Comparison of ENCODE assay signal across 10 cellular contexts in genomic region chr20:51402201-51402600, GRCh38.
DNase-seq lines count a peak whose midpoint lies in the region; ATAC-seq, FAIRE-seq and TF ChIP-seq lines count a peak whose summit lies in the region.
"Had no signal": no experiment of that assay in that cellular context is flagged by ENCODE, and none has a peak within 500 bp of the region (broad histone marks: within the 10 kb centered on the region; RNA-seq: fewer than 3 reads in every experiment).

No MANE protein-coding gene starts in this region.

- H2AK5ac ChIP-seq in mesenchymal stem cell (ENCODE audit: low read length, severe bottlenecking) (no peak overlapping the region), H9 (ENCODE audit: insufficient read length, low read length) (no peak overlapping the region)

- H3T11ph ChIP-seq in H9 (ENCODE audit: low read length), result no peak overlapping the region

- H3K18ac ChIP-seq in mesenchymal stem cell (ENCODE audit: low read depth in 1 of 2, low read length in 2 of 2) (no peak overlapping the region), H9 (ENCODE audit: insufficient read length, low read depth, low read length) (no peak overlapping the region)

- peak; percentile 22 for ATAC-seq in CD8-positive, alpha-beta T cell
- no peak for ATAC-seq in GM19467 (IDR thresholded peaks at IDR 0.05; ENCODE audit: unreplicated experiment)
- ATAC-seq in HG02588 (IDR thresholded peaks at IDR 0.05; ENCODE audit: unreplicated experiment), result no peak

- H4K91ac ChIP-seq in mesenchymal stem cell (ENCODE audit: low read length) (no peak overlapping the region), H9 (ENCODE audit: insufficient read length, low read depth, low read length) (no peak overlapping the region)

- H3K4me3 Mint-ChIP-seq in CD8-positive, alpha-beta T cell, result peak overlapping the region; percentile 6
- peak overlapping the region; percentile 38 for H3K4me3 Mint-ChIP-seq in activated T-cell treated with anti-CD3 and anti-CD28 coated beads, Interleukin-2, amount 50 U/mL, for 24 hours
- H3K4me3 Mint-ChIP-seq in H9, result no peak overlapping the region

- H4K20me1 ChIP-seq in H9 (ENCODE audit: control insufficient read depth, insufficient read depth, insufficient read length), result no peaks in the 10 kb centered on the region

- H3K4me2 ChIP-seq in mesenchymal stem cell (ENCODE audit: low read length, poor library complexity, severe bottlenecking) (no peak overlapping the region), H9 (ENCODE audit: insufficient read depth, insufficient read length, low read length) (no peak overlapping the region)

- peak overlapping the region; percentile 3 for H3K27ac ChIP-seq in CD8-positive, alpha-beta T cell (ENCODE audit: low read depth, low read length)
- H3K27ac ChIP-seq in mesenchymal stem cell (ENCODE audit: low read length, poor library complexity, severe bottlenecking) (no peak overlapping the region), H9 (ENCODE audit: insufficient read length, low read depth, low read length) (no peak overlapping the region)
- H3K27ac ChIP-seq: colonic mucosa had no signal

- CTCF ChIA-PET in CD8-positive, alpha-beta T cell (lab: Charles Lee), result interaction anchor here (0.6 to 5.8 kb wide), 5 partner anchors 11 to 193 kb away, joined by 3 to 30 read pairs (median 9); no protein-coding TSS in a partner anchor

- intact Hi-C loops in CD8-positive, alpha-beta T cell (cut with DNase I, micrococcal nuclease), result loop anchor here (1.0 to 5.0 kb wide), 3 partner anchors 9 to 140 kb away; partner anchors contain the start of gene NFATC2 (in 2 of the 2)

- H2BK12ac ChIP-seq in mesenchymal stem cell (ENCODE audit: low read length in 2 of 2), result no peak overlapping the region
- H2BK12ac ChIP-seq in H9 (ENCODE audit: insufficient read length, low read depth, low read length), result no peak overlapping the region

- H3K27me3 ChIP-seq in CD8-positive, alpha-beta T cell (ENCODE audit: insufficient read depth, low read length), result no peaks in the 10 kb centered on the region
- no peaks in the 10 kb centered on the region for H3K27me3 ChIP-seq in mesenchymal stem cell (ENCODE audit: control insufficient read depth in 1 of 2, insufficient read depth in 1 of 2, low read length in 2 of 2)
- H3K27me3 ChIP-seq in H9 (ENCODE audit: insufficient read depth, low read length), result no peaks in the 10 kb centered on the region
- H3K27me3 ChIP-seq: colonic mucosa had no signal

- H3K9me3 Mint-ChIP-seq in CD8-positive, alpha-beta T cell, result no peaks in the 10 kb centered on the region
- H3K9me3 Mint-ChIP-seq in activated T-cell treated with anti-CD3 and anti-CD28 coated beads, Interleukin-2, amount 50 U/mL, for 24 hours, result peaks cover 2% of the 10 kb centered on the region
- no peaks in the 10 kb centered on the region for H3K9me3 Mint-ChIP-seq in H9

- no peak overlapping the region for H3K56ac ChIP-seq in H9 (ENCODE audit: insufficient read length, low read depth, low read length)

- no peak overlapping the region for H3K4me3 ChIP-seq in CD8-positive, alpha-beta T cell (ENCODE audit: low read depth, low read length)
- H3K4me3 ChIP-seq in mesenchymal stem cell (ENCODE audit: insufficient read depth in 1 of 2, low read depth in 1 of 2, low read length in 2 of 2), result no peak overlapping the region
- H3K4me3 ChIP-seq: colonic mucosa had no signal

- H3K27me3 Mint-ChIP-seq in CD8-positive, alpha-beta T cell (ENCODE audit: low read depth), result no peaks in the 10 kb centered on the region
- H3K27me3 Mint-ChIP-seq in activated T-cell treated with anti-CD3 and anti-CD28 coated beads, Interleukin-2, amount 50 U/mL, for 24 hours, result no peaks in the 10 kb centered on the region
- peaks cover 2% of the 10 kb centered on the region for H3K27me3 Mint-ChIP-seq in H9 (ENCODE audit: low read depth)

- H3K23ac ChIP-seq in mesenchymal stem cell (ENCODE audit: low read length in 2 of 2), result no peak overlapping the region
- H3K23ac ChIP-seq in H9 (ENCODE audit: insufficient read length, low read depth, low read length), result no peak overlapping the region

- H3K27ac Mint-ChIP-seq in CD8-positive, alpha-beta T cell, result peak overlapping the region; percentile 99
- H3K27ac Mint-ChIP-seq in activated T-cell treated with anti-CD3 and anti-CD28 coated beads, Interleukin-2, amount 50 U/mL, for 24 hours, result peak overlapping the region; percentile 99
- no peak overlapping the region; a peak in 1 of 7 replicates for H3K27ac Mint-ChIP-seq in H9

- H3K36me3 ChIP-seq in CD8-positive, alpha-beta T cell (ENCODE audit: insufficient read depth, low read length), result peaks cover 7% of the 10 kb centered on the region
- no peaks in the 10 kb centered on the region for H3K36me3 ChIP-seq in mesenchymal stem cell (ENCODE audit: control insufficient read depth in 1 of 2, insufficient read depth in 2 of 2, low read depth in 1 of 2, low read length in 2 of 2)
- H3K36me3 ChIP-seq: colonic mucosa had no signal

- no peak overlapping the region for H4K5ac ChIP-seq in H9 (ENCODE audit: insufficient read length, low read depth, low read length)

- H2BK15ac ChIP-seq in mesenchymal stem cell (ENCODE audit: low read depth, poor library complexity, severe bottlenecking), result no peak overlapping the region
- H2BK15ac ChIP-seq in H9 (ENCODE audit: low read depth, low read length), result no peak overlapping the region

- no peak overlapping the region for H2BK20ac ChIP-seq in H9 (ENCODE audit: low read depth, low read length, poor library complexity, severe bottlenecking)

- H3K79me1 ChIP-seq in mesenchymal stem cell (replicated peaks; ENCODE audit: low read length, poor library complexity, severe bottlenecking) (no peaks in the 10 kb centered on the region), H9 (ENCODE audit: insufficient read depth, low read depth, low read length, poor library complexity, severe bottlenecking) (no peaks in the 10 kb centered on the region)

- no peaks in the 10 kb centered on the region for H3K23me2 ChIP-seq in H9 (ENCODE audit: insufficient read length, low read depth, low read length, poor library complexity, severe bottlenecking)

- FAIRE-seq in urothelium cell line (lab: Jason Lieb, UNC), result no peak

- H2BK120ac ChIP-seq in mesenchymal stem cell (ENCODE audit: low read depth, low read length) (no peak overlapping the region), H9 (ENCODE audit: low read depth, low read length, poor library complexity, severe bottlenecking) (no peak overlapping the region)

- TF ChIP-seq CTCF in CD8-positive, alpha-beta T cell (IDR thresholded peaks at IDR 0.05), result no peak
- no peak for TF ChIP-seq CTCF in H9 (conservative IDR thresholded peaks at IDR 0.05)

- H4K8ac ChIP-seq in mesenchymal stem cell (ENCODE audit: low read length) (peak overlapping the region; percentile 46), H9 (replicated peaks; ENCODE audit: insufficient read length, low read depth, low read length) (no peak overlapping the region)

- H3K4ac ChIP-seq in mesenchymal stem cell (ENCODE audit: low read depth in 1 of 2, low read length in 2 of 2), result no peak overlapping the region
- H3K4ac ChIP-seq in H9 (ENCODE audit: low read depth, low read length), result no peak overlapping the region

- H3K79me2 ChIP-seq in H9 (ENCODE audit: insufficient read depth, low read length), result no peaks in the 10 kb centered on the region

- H3K36me3 Mint-ChIP-seq in CD8-positive, alpha-beta T cell, result peaks cover 58% of the 10 kb centered on the region
- peaks cover 98% of the 10 kb centered on the region for H3K36me3 Mint-ChIP-seq in activated T-cell treated with anti-CD3 and anti-CD28 coated beads, Interleukin-2, amount 50 U/mL, for 24 hours (ENCODE audit: low read depth)
- peaks cover 0 to 1% (median 0%) of the 10 kb centered on the region in 3 experiments; a peak in 1 of 7 replicates for H3K36me3 Mint-ChIP-seq in H9 (ENCODE audit: insufficient read depth in 1 of 3, low read depth in 3 of 3)

- no peaks in the 10 kb centered on the region for H3K9me3 ChIP-seq in CD8-positive, alpha-beta T cell (ENCODE audit: low read length)
- H3K9me3 ChIP-seq in mesenchymal stem cell (ENCODE audit: control insufficient read depth, low read length) (no peaks in the 10 kb centered on the region), H9 (ENCODE audit: control insufficient read depth, low read depth, low read length) (no peaks in the 10 kb centered on the region)
- H3K9me3 ChIP-seq: colonic mucosa had no signal

- H3K9ac ChIP-seq in mesenchymal stem cell (ENCODE audit: low read length), result no peak overlapping the region
- H3K9ac ChIP-seq in H9 (ENCODE audit: extremely low read depth, insufficient read length, low read length), result no peak overlapping the region

- peaks cover 61% of the 10 kb centered on the region for H3K4me1 ChIP-seq in CD8-positive, alpha-beta T cell (ENCODE audit: insufficient read depth, low read length)
- H3K4me1 ChIP-seq in mesenchymal stem cell (ENCODE audit: control insufficient read depth, insufficient read depth, low read depth, low read length) (peaks cover 9% of the 10 kb centered on the region), H9 (ENCODE audit: insufficient read depth, low read length) (no peaks in the 10 kb centered on the region)
- H3K4me1 ChIP-seq: colonic mucosa had no signal

- H3K4me1 Mint-ChIP-seq in CD8-positive, alpha-beta T cell (ENCODE audit: low read depth), result peaks cover 79% of the 10 kb centered on the region
- H3K4me1 Mint-ChIP-seq in activated T-cell treated with anti-CD3 and anti-CD28 coated beads, Interleukin-2, amount 50 U/mL, for 24 hours (ENCODE audit: low read depth), result peaks cover 97% of the 10 kb centered on the region
- H3K4me1 Mint-ChIP-seq in H9, result peaks cover 14 to 20% of the 10 kb centered on the region in 2 experiments

- 2% methylated on average over 2 of the region's 2 CpGs for WGBS in mesenchymal stem cell
- no CpG with 5 or more reads among the region's 2 CpGs for WGBS in H9 (ENCODE audit: extremely low coverage, insufficient read length, low lambda C conversion rate)

- H2AFZ ChIP-seq in mesenchymal stem cell (ENCODE audit: low read depth, low read length) (no peak overlapping the region), H9 (ENCODE audit: low read length) (no peak overlapping the region)

- H3K14ac ChIP-seq in mesenchymal stem cell (ENCODE audit: low read length in 2 of 2) (no peak overlapping the region), H9 (ENCODE audit: insufficient read depth, low read length) (no peak overlapping the region)

- peak in 6 of 7 experiments; percentile 22 to 71 (median 59) for DNase-seq in CD8-positive, alpha-beta T cell
- peak; percentile 63 for DNase-seq in MV-4-11 (lab: John Stamatoyannopoulos, UW)
- no peak for DNase-seq in activated T-cell treated with anti-CD3 and anti-CD28 coated beads, Interleukin-2, amount 50 U/mL, for 24 hours
- peak; percentile 85 for DNase-seq in mesenchymal stem cell
- DNase-seq in H9, result no peak
- no peak for DNase-seq in urothelium cell line (ENCODE audit: low spot score)
- DNase-seq: colonic mucosa, kidney glomerular epithelial cell had no signal

- no peak overlapping the region for H2BK5ac ChIP-seq in mesenchymal stem cell (ENCODE audit: low read depth, low read length, poor library complexity, severe bottlenecking)
- H2BK5ac ChIP-seq in H9 (ENCODE audit: insufficient read length, low read length), result no peak overlapping the region

- POLR2A ChIA-PET in CD8-positive, alpha-beta T cell (lab: Charles Lee), result interaction anchor here (0.7 to 3.4 kb wide), 4 partner anchors 9 to 139 kb away, joined by 3 to 17 read pairs (median 4); no protein-coding TSS in a partner anchor

Comparison
In these comparisons a context has a peak if more than half of its experiments do, and no peak if none do; other contexts are left out.
1. DNase-seq: peak in CD8-positive, alpha-beta T cell (6 of 7), MV-4-11 (single experiment) and mesenchymal stem cell (single experiment); none in activated T-cell treated with anti-CD3 and anti-CD28 coated beads, Interleukin-2, amount 50 U/mL, for 24 hours (single experiment), H9 (single experiment) and urothelium cell line (single experiment).
2. H3K27ac Mint-ChIP-seq: peak in CD8-positive, alpha-beta T cell (single experiment) and activated T-cell treated with anti-CD3 and anti-CD28 coated beads, Interleukin-2, amount 50 U/mL, for 24 hours (single experiment); none in H9 (0 of 3).
3. H3K4me3 Mint-ChIP-seq: peak in CD8-positive, alpha-beta T cell (single experiment) and activated T-cell treated with anti-CD3 and anti-CD28 coated beads, Interleukin-2, amount 50 U/mL, for 24 hours (single experiment); none in H9 (0 of 2).